In the genomic region with DNA sequence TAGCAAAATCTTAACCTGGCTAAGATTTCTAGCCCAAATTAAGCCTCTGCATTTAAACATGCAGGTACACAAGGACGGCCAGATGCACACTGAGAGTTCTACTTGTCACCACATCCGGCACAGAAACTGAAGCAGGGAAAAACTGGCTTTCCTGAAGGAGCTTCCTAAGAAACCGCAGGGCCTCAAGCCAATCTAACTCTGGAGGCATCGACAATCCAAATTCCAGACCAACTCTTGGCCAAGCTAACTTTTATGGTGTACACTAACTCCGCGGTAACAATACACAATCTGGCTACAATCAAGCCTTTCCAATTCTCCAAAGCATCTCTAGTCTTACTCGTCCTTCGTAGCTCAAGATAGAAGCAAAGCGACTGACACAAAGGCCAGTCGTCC, we compare ENCODE assay signal across 8 cellular contexts. TPM values are rescaled to one million over a fixed set of nuclear protein-coding genes. Genes with fewer than 3 reads are reported as not detected.
DNase-seq lines count a peak whose midpoint lies in the region; ATAC-seq and TF ChIP-seq lines count a peak whose summit lies in the region.

No MANE protein-coding gene starts in this region.

- 0 to 2% methylated on average over 7 to 10 of the region's 10 CpGs for WGBS in endodermal cell (ENCODE audit: insufficient coverage in 1 of 2, insufficient read length in 1 of 2), 2 experiments

- no peaks in the 10 kb centered on the region for H3K9me3 Mint-ChIP-seq in endodermal cell

- H3K27me3 ChIP-seq in SJCRH30 (no peaks in the 10 kb centered on the region), endodermal cell (ENCODE audit: control insufficient read depth, insufficient read depth, low read length, poor library complexity, severe bottlenecking) (no peaks in the 10 kb centered on the region), neuron (ENCODE audit: insufficient read depth, low read length) (no peaks in the 10 kb centered on the region)

- H3K4me3 Mint-ChIP-seq in endodermal cell: peak overlapping the region; percentile 74

- peaks cover 7% of the 10 kb centered on the region for H3K4me1 ChIP-seq in SJCRH30
- peaks cover 4% of the 10 kb centered on the region for H3K4me1 ChIP-seq in endodermal cell (ENCODE audit: control insufficient read depth, insufficient read depth, low read length)
- H3K4me1 ChIP-seq in neuron (ENCODE audit: insufficient read depth, low read length): peaks cover 20% of the 10 kb centered on the region

- H3K27ac Mint-ChIP-seq in endodermal cell: peak overlapping the region; percentile 64

- TF ChIP-seq CTCF in endodermal cell (conservative IDR thresholded peaks at IDR 0.05): no peak

- ATAC-seq in GM18505 (IDR thresholded peaks at IDR 0.05; ENCODE audit: unreplicated experiment): peak; percentile 11
- ATAC-seq in HG02938 (IDR thresholded peaks at IDR 0.05; ENCODE audit: unreplicated experiment): peak; percentile 31

- H3K27ac ChIP-seq in SJCRH30 (peak overlapping the region; percentile 92), endodermal cell (ENCODE audit: low read depth, low read length) (peak overlapping the region; percentile 87)

- peak overlapping the region; percentile 78 for H3K9ac ChIP-seq in endodermal cell (ENCODE audit: extremely low read depth, low read length, poor library complexity, severe bottlenecking)

- TF ChIP-seq POLR2A in GM18505 (IDR thresholded peaks at IDR 0.05; ENCODE audit: borderline replicate concordance, extremely low read depth, insufficient read depth, insufficient read length): no peak

- H2AFZ ChIP-seq in neuron (ENCODE audit: low read depth, low read length): peak overlapping the region; percentile 43

- DNase-seq in ACHN (peak; percentile 56), SJCRH30 (peak in 1 of 2 experiments; percentile 32), endodermal cell (peak; percentile 65), T1000 (lab: John Stamatoyannopoulos, UW) (no peak)
- no peak for DNase-seq in activated CD4-positive, alpha-beta T cell treated with anti-CD3 and anti-CD28 coated beads for 48 hours

- H3K36me3 Mint-ChIP-seq in endodermal cell (ENCODE audit: low read depth): no peaks in the 10 kb centered on the region

- no peaks in the 10 kb centered on the region for H3K27me3 Mint-ChIP-seq in endodermal cell (ENCODE audit: insufficient read depth)

- in situ Hi-C loops in ACHN (cut with HindIII; ENCODE audit: low pct_ligation_motif_present, low pct_unique_long_range_greater_than_20kb, low sequenced_read_pairs): no loop called here

- peak overlapping the region; percentile 95 for H3K4me3 ChIP-seq in SJCRH30
- H3K4me3 ChIP-seq in endodermal cell (ENCODE audit: low read length): peak overlapping the region; percentile 91
- H3K4me3 ChIP-seq in neuron (ENCODE audit: low read length): peak overlapping the region; percentile 82

- peaks cover 21% of the 10 kb centered on the region for H3K4me1 Mint-ChIP-seq in endodermal cell

- H3K36me3 ChIP-seq in SJCRH30 (no peaks in the 10 kb centered on the region), endodermal cell (ENCODE audit: control insufficient read depth, insufficient read depth, low read length) (no peaks in the 10 kb centered on the region), neuron (ENCODE audit: insufficient read depth, low read length) (peaks cover 5% of the 10 kb centered on the region)

- H3K9me3 ChIP-seq in SJCRH30 (replicated peaks) (no peaks in the 10 kb centered on the region), endodermal cell (ENCODE audit: control insufficient read depth, low read length) (no peaks in the 10 kb centered on the region), neuron (ENCODE audit: low read length) (no peaks in the 10 kb centered on the region)

RNA-seq across cellular contexts. Expression of a gene that starts 1.2 kb away (rescaled TPM):
- total RNA-seq in SJCRH30 (2014; rRNA removed; shearing (Covaris generic)): 9.2 and 12.6 TPM in 2 replicates
- 10 to 100 TPM; 18.3 to 21.3 TPM for total RNA-seq in endodermal cell
- polyA plus RNA-seq in endodermal cell (2013, experiment 1 of 2): 17.1 TPM
- polyA plus RNA-seq in endodermal cell (2013, experiment 2 of 2): 16.2 TPM

RNA-seq across cellular contexts. Expression of a gene that starts 36.9 kb away (rescaled TPM):
- total RNA-seq in SJCRH30 (2014; rRNA removed; shearing (Covaris generic)): 0.16 TPM in 1 of 2 replicates, not detected in the other
- total RNA-seq in endodermal cell: under 1 TPM; 0.31 to 0.68 TPM
- 1.4 TPM for polyA plus RNA-seq in endodermal cell (2013, experiment 1 of 2)
- 1.7 TPM for polyA plus RNA-seq in endodermal cell (2013, experiment 2 of 2)

RNA-seq across cellular contexts. Expression of a gene that starts 46.9 kb away (rescaled TPM):
- total RNA-seq in SJCRH30 (2014; rRNA removed; shearing (Covaris generic)): not detected in 2 replicates
- total RNA-seq in endodermal cell: 1 to 10 TPM; 1.1 to 3.4 TPM
- not detected for polyA plus RNA-seq in endodermal cell (2013, experiment 1 of 2)
- not detected for polyA plus RNA-seq in endodermal cell (2013, experiment 2 of 2)

RNA-seq across cellular contexts. Expression of a gene that starts 59.2 kb away (rescaled TPM):
- total RNA-seq in SJCRH30 (2014; rRNA removed; shearing (Covaris generic)): 4.5 and 4.6 TPM in 2 replicates
- total RNA-seq in endodermal cell: 1 to 10 TPM; 4.7 to 8.9 TPM
- polyA plus RNA-seq in endodermal cell (2013, experiment 1 of 2): 18.7 TPM
- 21.5 TPM for polyA plus RNA-seq in endodermal cell (2013, experiment 2 of 2)

Comparison
In these comparisons a context has a peak if more than half of its experiments do, and no peak if none do; other contexts are left out.
1. DNase-seq: peak in ACHN (single experiment) and endodermal cell (single experiment); none in T1000 (single experiment) and activated CD4-positive, alpha-beta T cell treated with anti-CD3 and anti-CD28 coated beads for 48 hours (single experiment).
2. Peak in every context shown above with its lines, with median percentiles within 50 percentile points of each other: H3K4me3 ChIP-seq.